In the genomic region with DNA sequence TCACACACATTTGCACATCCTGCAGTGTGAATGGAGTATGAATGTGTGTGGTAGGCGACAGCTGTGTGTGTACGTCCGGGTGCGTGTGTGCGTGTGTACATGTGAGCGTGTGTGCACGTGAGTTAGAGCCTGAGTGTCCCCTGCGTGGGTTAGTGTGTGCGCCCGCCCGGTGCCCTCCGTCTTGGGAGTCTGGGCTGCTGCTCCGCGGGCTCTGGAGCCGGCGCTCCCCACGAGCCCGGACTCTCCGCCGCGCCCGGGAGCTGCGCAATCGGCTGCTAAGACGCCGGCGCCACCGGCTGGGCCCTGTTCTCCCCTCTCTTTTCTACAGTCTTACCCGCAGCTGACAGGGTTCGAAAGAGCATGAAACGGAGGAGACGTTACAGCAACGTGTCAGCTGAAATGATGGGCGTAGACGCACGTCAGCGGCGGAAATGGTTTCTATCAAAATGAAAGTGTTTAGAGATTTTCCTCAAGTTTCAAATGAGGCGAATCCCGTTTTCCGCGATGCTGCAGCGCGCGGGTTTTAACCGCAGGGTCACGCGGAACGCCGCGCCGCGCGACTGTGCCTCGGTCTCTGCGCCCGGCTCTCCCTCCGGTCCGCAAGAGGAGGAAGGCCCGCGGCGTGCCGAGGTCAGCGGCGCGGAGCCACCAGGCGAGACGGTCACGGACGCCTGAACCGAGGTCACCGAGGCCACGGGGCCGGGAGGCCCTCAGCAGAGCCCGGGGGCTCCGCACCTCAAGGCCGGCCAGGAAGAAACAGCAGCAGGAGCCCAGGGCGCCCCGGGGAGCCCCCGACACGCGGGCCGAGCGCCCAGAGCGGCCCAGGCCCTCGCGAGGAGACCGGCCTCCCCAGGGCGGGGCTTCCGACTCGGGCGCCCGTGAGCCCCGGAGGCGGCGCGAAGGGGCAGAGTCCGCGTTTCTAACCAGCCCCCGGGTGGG, we compare ENCODE assay signal across 8 cellular contexts.
A peak's percentile ranks its signal among the peaks of the same experiment; 100 is the strongest.
DNase-seq lines count a peak whose midpoint lies in the region; ATAC-seq and TF ChIP-seq lines count a peak whose summit lies in the region.

No MANE protein-coding gene starts in this region.

- H3K27ac ChIP-seq in mesodermal cell (ENCODE audit: low read depth, low read length, severe bottlenecking) = no peak overlapping the region

- 1 to 2% methylated on average over 87 to 92 of the region's 100 CpGs for WGBS in mesodermal cell (ENCODE audit: insufficient coverage in 2 of 2), 2 experiments

- peak; percentile 71 for ATAC-seq in effector memory CD8-positive, alpha-beta T cell (replicated peaks)
- no peak for ATAC-seq in HG02973 (IDR thresholded peaks at IDR 0.05; ENCODE audit: unreplicated experiment)

- H3K9me3 ChIP-seq in mesodermal cell (ENCODE audit: control insufficient read depth, low read length) = peaks cover 3% of the 10 kb centered on the region

- H3K9me3 Mint-ChIP-seq in activated CD4-positive, alpha-beta memory T cell treated with anti-CD3 and anti-CD28 coated beads, Interleukin-2, amount 10 ng/mL, durations not matched to agents 7 days and 5 days = no peaks in the 10 kb centered on the region
- H3K9me3 Mint-ChIP-seq in effector memory CD8-positive, alpha-beta T cell = no peaks in the 10 kb centered on the region

- peak overlapping the region; percentile 73 for H3K27ac Mint-ChIP-seq in activated CD4-positive, alpha-beta memory T cell treated with anti-CD3 and anti-CD28 coated beads, Interleukin-2, amount 10 ng/mL, durations not matched to agents 7 days and 5 days
- peak overlapping the region in 1 of 2 donors; percentile 99 for H3K27ac Mint-ChIP-seq in effector memory CD8-positive, alpha-beta T cell

- no peaks in the 10 kb centered on the region for H3K36me3 ChIP-seq in mesodermal cell (ENCODE audit: control insufficient read depth, insufficient read depth, low read length)

- in situ Hi-C loops in KBM-7 (cut with MboI; ENCODE audit: low pct_unique_long_range_greater_than_20kb, low sequenced_read_pairs) = no loop called here

- no peaks in the 10 kb centered on the region for H3K36me3 Mint-ChIP-seq in activated CD4-positive, alpha-beta memory T cell treated with anti-CD3 and anti-CD28 coated beads, Interleukin-2, amount 10 ng/mL, durations not matched to agents 7 days and 5 days (ENCODE audit: low read depth)
- H3K36me3 Mint-ChIP-seq in effector memory CD8-positive, alpha-beta T cell (ENCODE audit: insufficient read depth) = peaks cover 37% of the 10 kb centered on the region

- H3K4me1 Mint-ChIP-seq in activated CD4-positive, alpha-beta memory T cell treated with anti-CD3 and anti-CD28 coated beads, Interleukin-2, amount 10 ng/mL, durations not matched to agents 7 days and 5 days = peaks cover 8% of the 10 kb centered on the region
- H3K4me1 Mint-ChIP-seq in effector memory CD8-positive, alpha-beta T cell (ENCODE audit: low read depth in 2 of 2) = peaks cover 8 to 9% of the 10 kb centered on the region in 2 donors

- peak; percentile 29 for DNase-seq in GM12864 (ENCODE audit: low read depth)
- peak; percentile 27 for DNase-seq in KBM-7
- DNase-seq in activated CD4-positive, alpha-beta memory T cell treated with anti-CD3 and anti-CD28 coated beads, Interleukin-2, amount 10 ng/mL, durations not matched to agents 7 days and 5 days = peak; percentile 68
- peak; percentile 44 to 68 (median 46) for DNase-seq in effector memory CD8-positive, alpha-beta T cell
- DNase-seq in stimulated activated CD8-positive, alpha-beta memory T cell treated with anti-CD3 and anti-CD28 coated beads, Interleukin-15, amount 100 ng/mL, for 1 hour (ENCODE audit: low read depth) = peak; percentile 14
- DNase-seq in NCI-H510A treated with DMSO at 0.1 percent for 48 hours (lab: John Stamatoyannopoulos, UW) = no peak

- no peaks in the 10 kb centered on the region for H3K27me3 Mint-ChIP-seq in activated CD4-positive, alpha-beta memory T cell treated with anti-CD3 and anti-CD28 coated beads, Interleukin-2, amount 10 ng/mL, durations not matched to agents 7 days and 5 days
- no peaks in the 10 kb centered on the region for H3K27me3 Mint-ChIP-seq in effector memory CD8-positive, alpha-beta T cell

- no peak for TF ChIP-seq CTCF in GM12864 (IDR thresholded peaks at IDR 0.05; ENCODE audit: low read depth, low read length, missing control alignments)

- peaks cover 7% of the 10 kb centered on the region for H3K4me1 ChIP-seq in mesodermal cell (ENCODE audit: control insufficient read depth, insufficient read depth, low read length, poor library complexity, severe bottlenecking)

- CTCF ChIA-PET in activated CD4-positive, alpha-beta memory T cell treated with anti-CD3 and anti-CD28 coated beads, Interleukin-2, amount 10 ng/mL, durations not matched to agents 7 days and 5 days (lab: Charles Lee) = no interaction called here

- POLR2A ChIA-PET in activated CD4-positive, alpha-beta memory T cell treated with anti-CD3 and anti-CD28 coated beads, Interleukin-2, amount 10 ng/mL, durations not matched to agents 7 days and 5 days (lab: Charles Lee) = interaction anchor here (0.9 to 1.3 kb wide), 2 partner anchors 113 to 170 kb away, joined by 3 to 7 read pairs; a partner anchor contains a TSS

- H3K4me3 ChIP-seq in GM12864 (ENCODE audit: low read depth, low read length) = peak overlapping the region; percentile 61
- peak overlapping the region; percentile 21 for H3K4me3 ChIP-seq in mesodermal cell (ENCODE audit: extremely low read depth, insufficient read depth, low read length, poor library complexity, severe bottlenecking)

- peak overlapping the region; percentile 76 for H3K4me3 Mint-ChIP-seq in activated CD4-positive, alpha-beta memory T cell treated with anti-CD3 and anti-CD28 coated beads, Interleukin-2, amount 10 ng/mL, durations not matched to agents 7 days and 5 days
- peak overlapping the region; percentile 87 to 88 for H3K4me3 Mint-ChIP-seq in effector memory CD8-positive, alpha-beta T cell
